Comparison of ENCODE assay signal across 9 cellular contexts in the genomic region with DNA sequence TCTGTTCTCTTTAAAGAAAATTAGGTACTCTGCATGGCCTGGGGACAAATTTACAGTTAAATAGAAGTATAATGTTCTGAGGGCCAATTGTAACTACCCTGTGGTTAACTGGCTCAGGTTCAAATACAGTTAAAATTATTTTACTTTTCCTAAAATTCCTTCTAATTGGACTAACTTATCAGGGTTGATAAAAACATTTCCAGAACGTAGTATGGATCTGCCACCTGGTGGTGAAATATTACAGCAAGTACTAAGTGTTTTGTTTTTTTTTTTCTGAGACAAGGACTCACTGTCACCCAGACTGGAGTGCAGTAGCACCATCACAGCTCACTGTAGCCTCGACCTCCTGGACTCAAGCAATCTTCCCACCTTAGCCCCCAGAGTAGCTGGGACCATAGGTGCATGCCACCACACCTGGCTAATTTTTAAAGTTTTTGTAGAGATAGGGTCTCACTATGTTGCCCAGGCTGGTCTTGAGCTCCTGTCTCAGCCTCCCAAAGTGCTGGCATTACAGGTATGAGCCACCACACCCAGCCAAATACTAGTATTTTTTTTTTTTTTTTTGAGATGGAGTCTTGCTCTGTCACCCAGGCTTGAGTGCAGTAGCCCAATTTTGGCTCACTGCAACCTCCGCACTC. TPM values are rescaled to one million over a fixed set of nuclear protein-coding genes. Genes with fewer than 3 reads are reported as not detected.
DNase-seq lines count a peak whose midpoint lies in the region; ATAC-seq and TF ChIP-seq lines count a peak whose summit lies in the region.
"Had no signal": no experiment of that assay in that cellular context is flagged by ENCODE, and none has a peak within 500 bp of the region (broad histone marks: within the 10 kb centered on the region; RNA-seq: fewer than 3 reads in every experiment).

No MANE protein-coding gene starts in this region.

- H3K9me3 ChIP-seq in CD4-positive, alpha-beta T cell (ENCODE audit: control insufficient read depth, low read length): no peaks in the 10 kb centered on the region
- H3K9me3 ChIP-seq in colonic mucosa: no peaks in the 10 kb centered on the region

- H3K27me3 ChIP-seq in CD4-positive, alpha-beta T cell (ENCODE audit: control insufficient read depth, insufficient read depth, low read length): no peaks in the 10 kb centered on the region
- no peaks in the 10 kb centered on the region for H3K27me3 ChIP-seq in colonic mucosa

- no peak overlapping the region for H3K27ac ChIP-seq in CD4-positive, alpha-beta T cell (ENCODE audit: low read depth, low read length)
- H3K27ac ChIP-seq in colonic mucosa: no peak overlapping the region

- peak; percentile 68 for TF ChIP-seq CTCF in CD4-positive, alpha-beta T cell (IDR thresholded peaks at IDR 0.05)
- no peak for TF ChIP-seq CTCF in GM20000 (IDR thresholded peaks at IDR 0.05; ENCODE audit: extremely low read depth, missing control alignments)
- TF ChIP-seq CTCF in colonic mucosa (IDR thresholded peaks at IDR 0.05): peak; percentile 58

- H3K4me1 ChIP-seq in colonic mucosa: peaks cover 12% of the 10 kb centered on the region

- H3K9me3 Mint-ChIP-seq in CD4-positive, alpha-beta T cell: no peaks in the 10 kb centered on the region
- H3K9me3 Mint-ChIP-seq: T-helper 1 cell treated with Interleukin-12 subunit alpha and Interleukin-12 subunit beta and Interleukin-4 antibody, amounts not matched to agents 30 μg/mL and 1 μg/mL, for 36 hours had no signal

- H3K36me3 ChIP-seq in colonic mucosa: no peaks in the 10 kb centered on the region

- peak in 1 of 10 experiments; percentile 0 for DNase-seq in CD4-positive, alpha-beta T cell
- DNase-seq in GM20000 (ENCODE audit: low spot score): peak; percentile 10
- peak; percentile 81 for DNase-seq in NCI-H82 (lab: John Stamatoyannopoulos, UW)
- DNase-seq in colonic mucosa: peak; percentile 47
- DNase-seq in medulla oblongata (ENCODE audit: extremely low spot score): peak; percentile 82
- DNase-seq in OCI-M2 (lab: John Stamatoyannopoulos, UW; ENCODE audit: unreplicated experiment): no peak
- DNase-seq in NCI-H226: no peak

- POLR2A ChIA-PET in CD4-positive, alpha-beta T cell (lab: Charles Lee): no interaction called here

- no peak overlapping the region for H3K4me3 Mint-ChIP-seq in CD4-positive, alpha-beta T cell
- H3K4me3 Mint-ChIP-seq: T-helper 1 cell treated with Interleukin-12 subunit alpha and Interleukin-12 subunit beta and Interleukin-4 antibody, amounts not matched to agents 30 μg/mL and 1 μg/mL, for 36 hours had no signal

- ATAC-seq in CD4-positive, alpha-beta T cell (ENCODE audit: poor library complexity): peak; percentile 54
- no peak for ATAC-seq in GM18868 (IDR thresholded peaks at IDR 0.05; ENCODE audit: unreplicated experiment)

- H3K27ac Mint-ChIP-seq in CD4-positive, alpha-beta T cell: no peak overlapping the region
- H3K27ac Mint-ChIP-seq: T-helper 1 cell treated with Interleukin-12 subunit alpha and Interleukin-12 subunit beta and Interleukin-4 antibody, amounts not matched to agents 30 μg/mL and 1 μg/mL, for 36 hours had no signal

- H3K4me3 ChIP-seq in colonic mucosa: no peak overlapping the region

- no peaks in the 10 kb centered on the region for H3K4me1 Mint-ChIP-seq in CD4-positive, alpha-beta T cell (ENCODE audit: low read depth)

- CTCF ChIA-PET in CD4-positive, alpha-beta T cell (lab: Charles Lee): interaction anchor here (0.7 to 2.7 kb wide), 4 partner anchors 14 to 359 kb away, joined by 3 to 14 read pairs (median 3); no protein-coding TSS in a partner anchor

- intact Hi-C loops in CD4-positive, alpha-beta T cell (cut with DNase I, micrococcal nuclease): loop anchor here (1.0 to 10.0 kb wide), 8 partner anchors 27 to 737 kb away; no protein-coding TSS in a partner anchor
- intact Hi-C loops in colonic mucosa (cut with DNase I): loop anchor here (2.0 kb wide), 1 partner anchor 285 kb away; no protein-coding TSS in a partner anchor

- H3K36me3 Mint-ChIP-seq in CD4-positive, alpha-beta T cell (ENCODE audit: low read depth): no peaks in the 10 kb centered on the region

- peaks cover 4% of the 10 kb centered on the region for H3K27me3 Mint-ChIP-seq in CD4-positive, alpha-beta T cell

- no peak overlapping the region for H3K9ac ChIP-seq in colonic mucosa (ENCODE audit: low read depth in 2 of 2, low read length in 2 of 2)

RNA-seq across cellular contexts. Expression of gene NEO1, which starts 29.2 kb away (rescaled TPM):
- 1 to 10 TPM; 6.0 to 8.0 TPM for total RNA-seq in CD4-positive, alpha-beta T cell
- total RNA-seq in colonic mucosa: 100 to 1,000 TPM; 108 to 130 TPM

Comparison
In these comparisons a context has a peak if more than half of its experiments do, and no peak if none do; other contexts are left out.
1. DNase-seq: peak in GM20000 (single experiment), NCI-H82 (single experiment), colonic mucosa (single experiment) and medulla oblongata (single experiment); none in OCI-M2 (single experiment) and NCI-H226 (single experiment).
2. RNA of gene NEO1, which starts 29.2 kb away (total RNA-seq): 108 to 130 TPM in colonic mucosa; 6.0 to 8.0 TPM in CD4-positive, alpha-beta T cell; every median in the first group is over 10 times any median in the second.